In genomic region chr5:65819215-65819904, GRCh38 we compare ENCODE assay signal across 24 cellular contexts.
A peak's percentile ranks its signal among the peaks of the same experiment; 100 is the strongest.
DNase-seq lines count a peak whose midpoint lies in the region; ATAC-seq, FAIRE-seq and TF ChIP-seq lines count a peak whose summit lies in the region.
"Had no signal": no experiment of that assay in that cellular context is flagged by ENCODE, and none has a peak within 500 bp of the region (broad histone marks: within the 10 kb centered on the region; RNA-seq: fewer than 3 reads in every experiment).

No MANE protein-coding gene starts in this region.

- H3K9me3 ChIP-seq in HepG2 (ENCODE audit: low read length) (no peaks in the 10 kb centered on the region), right lobe of liver (no peaks in the 10 kb centered on the region)
- H3K9me3 ChIP-seq: A549, ascending aorta had no signal

- TF ChIP-seq RAD21 in HepG2 (CRISPR knock-in tag; IDR thresholded peaks at IDR 0.05): no peak

- no peaks in the 10 kb centered on the region for H3K9me3 Mint-ChIP-seq in activated naive CD8-positive, alpha-beta T cell treated with anti-CD3 and anti-CD28 coated beads, Interleukin-2, amount 50 U/mL, for 24 hours

- no TSS peak for BruUV-seq in HepG2 (replicated peaks; lab: Mats Ljungman, UMichigan)

- WGBS in HepG2 (ENCODE audit: low lambda C conversion rate): 66% methylated on average over 3 of the region's 3 CpGs
- WGBS in right lobe of liver (ENCODE audit: insufficient coverage, low coverage, low lambda C conversion rate, missing lambda C conversion rate): 63% methylated on average over 3 of the region's 3 CpGs

- H3K4me1 Mint-ChIP-seq in activated naive CD8-positive, alpha-beta T cell treated with anti-CD3 and anti-CD28 coated beads, Interleukin-2, amount 50 U/mL, for 24 hours: peaks cover 15% of the 10 kb centered on the region

- in situ Hi-C loops in HepG2 (cut with HindIII; ENCODE audit: extremely low pct_ligation_motif_present, low pct_unique_long_range_greater_than_20kb): no loop called here

- no peak for ATAC-seq in HepG2
- no peak for ATAC-seq in right lobe of liver
- no peak for ATAC-seq in activated naive CD8-positive, alpha-beta T cell treated with anti-CD3 and anti-CD28 coated beads, Interleukin-2, amount 50 U/mL, for 24 hours
- ATAC-seq in GM21825 (IDR thresholded peaks at IDR 0.05; ENCODE audit: unreplicated experiment): no peak
- ATAC-seq: A549, foreskin keratinocyte had no signal

- H4K20me1 ChIP-seq in HepG2 (ENCODE audit: insufficient read depth, low read length): no peaks in the 10 kb centered on the region

- TF ChIP-seq CTCF in HepG2 (CRISPR knock-in tag; IDR thresholded peaks at IDR 0.05) (no peak), right lobe of liver (IDR thresholded peaks at IDR 0.05) (no peak)

- no peak for TF ChIP-seq POLR2A in HepG2 (IDR thresholded peaks at IDR 0.05; ENCODE audit: insufficient read depth in 1 of 2, low read depth in 2 of 2, low read length in 2 of 2)
- TF ChIP-seq POLR2A in right lobe of liver (IDR thresholded peaks at IDR 0.05): no peak

- peaks cover 20% of the 10 kb centered on the region for H3K36me3 Mint-ChIP-seq in activated naive CD8-positive, alpha-beta T cell treated with anti-CD3 and anti-CD28 coated beads, Interleukin-2, amount 50 U/mL, for 24 hours (ENCODE audit: low read depth)

- H3K4me3 ChIP-seq in HepG2 (replicated peaks in 1 of 3; ENCODE audit: insufficient read depth in 1 of 3, low read depth in 2 of 3, low read length in 3 of 3) (no peak overlapping the region), right lobe of liver (no peak overlapping the region)
- H3K4me3 ChIP-seq: A549, ascending aorta, PC-9, smooth muscle cell had no signal

- H3K36me3 ChIP-seq in HepG2 (replicated peaks in 1 of 2; ENCODE audit: control insufficient read depth in 1 of 2, insufficient read depth in 2 of 2, low read length in 2 of 2) (peaks cover 1 to 10% of the 10 kb centered on the region in 2 experiments; a peak in 3 of 5 replicates), right lobe of liver (peaks cover 0 to 3% (median 0%) of the 10 kb centered on the region in 4 donors)
- H3K36me3 ChIP-seq: ascending aorta had no signal

- no peak overlapping the region for H3K4me2 ChIP-seq in HepG2 (ENCODE audit: low read depth, low read length)
- H3K4me2 ChIP-seq: A549, PC-9, smooth muscle cell had no signal

- TF ChIP-seq EP300 in HepG2 (IDR thresholded peaks at IDR 0.05; ENCODE audit: low read depth in 2 of 2, low read length in 2 of 2) (no peak), HepG2 (CRISPR knock-in tag; IDR thresholded peaks at IDR 0.05; ENCODE audit: borderline replicate concordance) (no peak)

- intact Hi-C loops in HepG2 (cut with micrococcal nuclease; ENCODE audit: unreplicated experiment) (no loop called here), right lobe of liver (cut with DNase I) (no loop called here)

- H3K27me3 Mint-ChIP-seq in activated naive CD8-positive, alpha-beta T cell treated with anti-CD3 and anti-CD28 coated beads, Interleukin-2, amount 50 U/mL, for 24 hours: no peaks in the 10 kb centered on the region
- H3K27me3 Mint-ChIP-seq: B cell had no signal

- no peaks in the 10 kb centered on the region for H3K79me2 ChIP-seq in HepG2 (ENCODE audit: insufficient read depth, low read length)

- H2AFZ ChIP-seq in HepG2 (ENCODE audit: low read length): no peak overlapping the region
- H2AFZ ChIP-seq: PC-9 had no signal

- POLR2A ChIA-PET in HepG2 (lab: Yijun Ruan, JAX): no interaction called here

- CTCF ChIA-PET in HepG2 (lab: Yijun Ruan, JAX; ENCODE audit: low intra/inter-chr PET ratio, low total read pairs): no interaction called here

- FAIRE-seq in HepG2 (lab: Jason Lieb, UNC): no peak
- FAIRE-seq: A549, HTR-8/SVneo had no signal

- H3K4me1 ChIP-seq in HepG2 (ENCODE audit: insufficient read depth, low read length) (peaks cover 12% of the 10 kb centered on the region), right lobe of liver (no peaks in the 10 kb centered on the region)
- H3K4me1 ChIP-seq: ascending aorta had no signal

- H3K4me3 Mint-ChIP-seq in activated naive CD8-positive, alpha-beta T cell treated with anti-CD3 and anti-CD28 coated beads, Interleukin-2, amount 50 U/mL, for 24 hours: no peak overlapping the region
- H3K4me3 Mint-ChIP-seq: B cell had no signal

- H3K27me3 ChIP-seq in HepG2 (ENCODE audit: control insufficient read depth in 1 of 2, insufficient read depth in 2 of 2, low read length in 2 of 2): no peaks in the 10 kb centered on the region
- H3K27me3 ChIP-seq in right lobe of liver: no peaks in the 10 kb centered on the region
- H3K27me3 ChIP-seq in layer of hippocampus (ENCODE audit: control insufficient read depth, insufficient read depth, low read length): no peaks in the 10 kb centered on the region
- H3K27me3 ChIP-seq: ascending aorta, foreskin keratinocyte had no signal

- DNase-seq in HepG2 (ENCODE audit: low spot score): no peak
- DNase-seq in right lobe of liver: no peak
- DNase-seq in activated naive CD8-positive, alpha-beta T cell treated with anti-CD3 and anti-CD28 coated beads, Interleukin-2, amount 50 U/mL, for 24 hours: no peak
- DNase-seq in NCI-H69 (lab: John Stamatoyannopoulos, UW): no peak
- DNase-seq in foreskin melanocyte: no peak
- no peak for DNase-seq in stimulated activated CD4-positive, alpha-beta T cell treated with anti-CD3 and anti-CD28 coated beads, Interleukin-2, amount 100 ng/mL, for 24 hours
- DNase-seq: activated CD4-positive, alpha-beta T cell treated with anti-CD3 and anti-CD28 coated beads for 48 hours; activated effector memory CD4-positive, alpha-beta T cell treated with Interleukin-2 at 50 U/mL for 16 hours; effector CD8-positive, alpha-beta T cell; foreskin keratinocyte; NCI-H1092 treated with DMSO at 0.1 percent for 48 hours; NCI-H1930; NCI-H82; PC-9; SHP77 treated with DMSO at 0.1 percent for 48 hours; stimulated activated CD4-positive, alpha-beta T cell treated with anti-CD3 and anti-CD28 coated beads, Interleukin-2, amount 100 ng/mL, for 48 hours; stimulated activated naive CD4-positive, alpha-beta T cell treated with Interleukin-2 at 50 U/mL for 16 hours had no signal

- H3K27ac ChIP-seq in HepG2 (ENCODE audit: extremely low read length, insufficient read depth, low read length) (no peak overlapping the region), right lobe of liver (no peak overlapping the region), layer of hippocampus (ENCODE audit: low read depth, low read length) (peak overlapping the region; percentile 92)
- H3K27ac ChIP-seq: A549, ascending aorta, foreskin keratinocyte, PC-9 had no signal

- H3K9ac ChIP-seq in HepG2 (ENCODE audit: insufficient read depth, low read depth, low read length): no peak overlapping the region

- peak overlapping the region; percentile 46 for H3K27ac Mint-ChIP-seq in activated naive CD8-positive, alpha-beta T cell treated with anti-CD3 and anti-CD28 coated beads, Interleukin-2, amount 50 U/mL, for 24 hours
- H3K27ac Mint-ChIP-seq: B cell had no signal

TF ChIP-seq in HepG2, 621 proteins besides CTCF, POLR2A, EP300 and RAD21:
- TF ChIP-seq ZBTB46 (CRISPR knock-in tag; IDR thresholded peaks at IDR 0.05; ENCODE audit: borderline replicate concordance) (no peak), ZNF629 (CRISPR knock-in tag; conservative IDR thresholded peaks at IDR 0.05) (peak; percentile 62)
